Comparison of ENCODE assay signal across 9 cellular contexts in genomic region chr20:38034108-38034649, GRCh38. TPM values are rescaled to one million over a fixed set of nuclear protein-coding genes. Genes with fewer than 3 reads are reported as not detected.
DNase-seq lines count a peak whose midpoint lies in the region; ATAC-seq, FAIRE-seq and TF ChIP-seq lines count a peak whose summit lies in the region.
"Had no signal": no experiment of that assay in that cellular context is flagged by ENCODE, and none has a peak within 500 bp of the region (broad histone marks: within the 10 kb centered on the region; RNA-seq: fewer than 3 reads in every experiment).

No MANE protein-coding gene starts in this region.

- H3K9ac ChIP-seq in OCI-LY1 (ENCODE audit: low read length) (peak overlapping the region; percentile 91), H1 (replicated peaks in 1 of 4; ENCODE audit: extremely low read depth in 1 of 4, low read depth in 3 of 4, low read length in 3 of 4) (peak overlapping the region; percentile 92 to 99 (median 98))

- H3K9me2 ChIP-seq in OCI-LY1 (ENCODE audit: low read depth, low read length), result no peaks in the 10 kb centered on the region

- FAIRE-seq in H1 (lab: Jason Lieb, UNC), result no peak
- FAIRE-seq: colon had no signal

- 34% methylated on average over 14 of the region's 14 CpGs; no CpG with 5 or more reads in 1 of the 2 experiments for WGBS in H1 (ENCODE audit: extremely low coverage in 1 of 2, insufficient coverage in 1 of 2, insufficient read length in 1 of 2, insufficient replicate concordance in 2 of 2, low coverage in 1 of 2, low lambda C conversion rate in 2 of 2, missing lambda C conversion rate in 1 of 2), 2 experiments

- H3K56ac ChIP-seq in H1 (replicated peaks; ENCODE audit: insufficient read length, low read depth, low read length), result peak overlapping the region; percentile 77

- TF ChIP-seq POLR2A in H1 (IDR thresholded peaks at IDR 0.05; ENCODE audit: control extremely low read depth in 1 of 2, low read depth in 2 of 2, low read length in 2 of 2), result no peak

- H3K4me3 Mint-ChIP-seq in T-helper 1 cell treated with Interleukin-12 subunit alpha and Interleukin-12 subunit beta and Interleukin-4 antibody, amounts not matched to agents 30 μg/mL and 1 μg/mL, for 36 hours, result peak overlapping the region; percentile 97
- peak overlapping the region; percentile 92 for H3K4me3 Mint-ChIP-seq in nephron progenitor cell

- CTCF ChIA-PET in H1 (lab: Charles Lee; ENCODE audit: partially characterized antibody), result interaction anchor here (0.9 to 1.6 kb wide), 4 partner anchors 10 to 470 kb away, joined by 3 to 8 read pairs (median 3); no protein-coding TSS in a partner anchor

- H3K27me3 ChIP-seq in OCI-LY1 (ENCODE audit: insufficient read depth, low read length) (no peaks in the 10 kb centered on the region), H1 (replicated peaks in 1 of 4; ENCODE audit: control insufficient read depth in 3 of 4, extremely low read depth in 1 of 4, insufficient read depth in 3 of 4, low read length in 3 of 4) (no peaks in the 10 kb centered on the region)

- peaks cover 13% of the 10 kb centered on the region for H3K23me2 ChIP-seq in H1 (ENCODE audit: low read depth, low read length)

- peak overlapping the region; percentile 79 for H4K5ac ChIP-seq in H1 (ENCODE audit: insufficient read length, low read depth, low read length)

- H3F3A ChIP-seq in OCI-LY1 (ENCODE audit: insufficient read depth, low read length), result no peaks in the 10 kb centered on the region

- peaks cover 89% of the 10 kb centered on the region for H3K79me2 ChIP-seq in OCI-LY1 (ENCODE audit: insufficient read depth, low read length)
- peaks cover 16 to 90% of the 10 kb centered on the region in 2 experiments for H3K79me2 ChIP-seq in H1 (ENCODE audit: control insufficient read depth in 1 of 2, insufficient read depth in 2 of 2, low read length in 2 of 2)

- H2BK120ac ChIP-seq in H1 (replicated peaks; ENCODE audit: low read depth, low read length), result no peak overlapping the region

- H4K8ac ChIP-seq in H1 (ENCODE audit: extremely low read depth, insufficient read depth, low read length), result peak overlapping the region; percentile 100; the same call in 1 of the 2 replicates

- no peak overlapping the region for H3K4ac ChIP-seq in H1 (replicated peaks; ENCODE audit: insufficient read length, low read depth, low read length)

- H3K4me1 ChIP-seq in OCI-LY1 (ENCODE audit: insufficient read depth, low read length, severe bottlenecking) (peaks cover 64% of the 10 kb centered on the region), H1 (replicated peaks in 1 of 4; ENCODE audit: control insufficient read depth in 3 of 4, insufficient read depth in 4 of 4, low read length in 3 of 4) (peaks cover 0 to 10% (median 3%) of the 10 kb centered on the region in 4 experiments; a peak in 4 of 7 replicates)

- no peak for ATAC-seq in GM19463 (IDR thresholded peaks at IDR 0.05; ENCODE audit: unreplicated experiment)

- no peak overlapping the region for H2BK12ac ChIP-seq in H1 (ENCODE audit: low read depth, low read length)

- 0 out of 2 replicates have a peak overlapping the region, but pooled peaks have one; percentile 32 for H2AK5ac ChIP-seq in H1 (ENCODE audit: low read depth, low read length)

- no peaks in the 10 kb centered on the region for H3K27me3 Mint-ChIP-seq in T-helper 1 cell treated with Interleukin-12 subunit alpha and Interleukin-12 subunit beta and Interleukin-4 antibody, amounts not matched to agents 30 μg/mL and 1 μg/mL, for 36 hours (ENCODE audit: low read depth)
- no peaks in the 10 kb centered on the region for H3K27me3 Mint-ChIP-seq in nephron progenitor cell (ENCODE audit: low read depth, poor library complexity)

- no peak overlapping the region for H3K14ac ChIP-seq in H1 (ENCODE audit: insufficient read length)

- H3K27ac ChIP-seq in OCI-LY1 (ENCODE audit: low read depth, low read length, poor library complexity, severe bottlenecking) (peak overlapping the region; percentile 83), H1 (ENCODE audit: low read depth, low read length) (peak overlapping the region; percentile 99)

- H3K18ac ChIP-seq in H1 (ENCODE audit: extremely low read depth, low read length), result peak overlapping the region; percentile 89

- no peak overlapping the region for H2BK20ac ChIP-seq in H1 (ENCODE audit: low read length)

- peak overlapping the region; percentile 94 for H2BK5ac ChIP-seq in H1 (ENCODE audit: low read depth, low read length)

- no peak overlapping the region for H2AFZ ChIP-seq in OCI-LY1 (ENCODE audit: low read length)
- H2AFZ ChIP-seq in H1 (ENCODE audit: low read length), result no peak overlapping the region

- no peaks in the 10 kb centered on the region for H3K9me3 Mint-ChIP-seq in T-helper 1 cell treated with Interleukin-12 subunit alpha and Interleukin-12 subunit beta and Interleukin-4 antibody, amounts not matched to agents 30 μg/mL and 1 μg/mL, for 36 hours
- peaks cover 21% of the 10 kb centered on the region for H3K9me3 Mint-ChIP-seq in nephron progenitor cell

- H4K20me1 ChIP-seq in OCI-LY1 (ENCODE audit: insufficient read depth, low read length), result no peaks in the 10 kb centered on the region
- H4K20me1 ChIP-seq in H1 (replicated peaks in 1 of 2; ENCODE audit: control insufficient read depth in 1 of 2, insufficient read depth in 2 of 2, low read length in 2 of 2), result no peaks in the 10 kb centered on the region

- DNase-seq in T-helper 1 cell (no peak), H1 (ENCODE audit: low read depth in 1 of 2, low spot score in 2 of 2) (no peak), nephron progenitor cell (no peak), GDM1 (lab: John Stamatoyannopoulos, UW) (no peak)
- no peak for DNase-seq in central memory CD4-positive, alpha-beta T cell

- POLR2A ChIA-PET in H1 (lab: Charles Lee; ENCODE audit: partially characterized antibody), result interaction anchor here (0.9 to 2.6 kb wide), 10 partner anchors 7 to 187 kb away, joined by 3 to 20 read pairs (median 6); no protein-coding TSS in a partner anchor

- peaks cover 18% of the 10 kb centered on the region for H3K36me3 Mint-ChIP-seq in T-helper 1 cell treated with Interleukin-12 subunit alpha and Interleukin-12 subunit beta and Interleukin-4 antibody, amounts not matched to agents 30 μg/mL and 1 μg/mL, for 36 hours (ENCODE audit: low read depth)
- peaks cover 64% of the 10 kb centered on the region for H3K36me3 Mint-ChIP-seq in nephron progenitor cell (ENCODE audit: low read depth)

- peaks cover 46% of the 10 kb centered on the region for H3K4me1 Mint-ChIP-seq in T-helper 1 cell treated with Interleukin-12 subunit alpha and Interleukin-12 subunit beta and Interleukin-4 antibody, amounts not matched to agents 30 μg/mL and 1 μg/mL, for 36 hours (ENCODE audit: low read depth)
- H3K4me1 Mint-ChIP-seq in nephron progenitor cell, result peaks cover 34% of the 10 kb centered on the region

- H3K4me2 ChIP-seq in OCI-LY1 (ENCODE audit: low read length) (peak overlapping the region; percentile 95), H1 (ENCODE audit: insufficient read depth in 1 of 2, low read depth in 2 of 2, low read length in 2 of 2) (peak overlapping the region; percentile 77 to 89)

- peaks cover 13% of the 10 kb centered on the region for H3K79me1 ChIP-seq in H1 (ENCODE audit: low read depth, low read length)

- TF ChIP-seq EP300 in H1 (IDR thresholded peaks at IDR 0.05; ENCODE audit: borderline replicate concordance in 1 of 2, low read depth in 2 of 2, low read length in 2 of 2), result no peak

- TF ChIP-seq CTCF in OCI-LY1 (IDR thresholded peaks at IDR 0.05; ENCODE audit: low read length) (no peak), H1 (IDR thresholded peaks at IDR 0.05; ENCODE audit: control extremely low read depth in 1 of 3, insufficient read depth in 1 of 3, low read depth in 1 of 3, low read length in 3 of 3) (no peak), nephron progenitor cell (IDR thresholded peaks at IDR 0.05) (no peak)

- H3K36me3 ChIP-seq in OCI-LY1 (ENCODE audit: insufficient read depth, low read length), result peaks cover 47% of the 10 kb centered on the region
- peaks cover 2 to 10% (median 7%) of the 10 kb centered on the region in 4 experiments; a peak in 5 of 8 replicates for H3K36me3 ChIP-seq in H1 (ENCODE audit: control insufficient read depth in 2 of 4, insufficient read depth in 4 of 4, low read length in 3 of 4)

- no peak for TF ChIP-seq RAD21 in H1 (IDR thresholded peaks at IDR 0.05 in 1 of 2, conservative IDR thresholded peaks at IDR 0.05 in 1 of 2; ENCODE audit: low read depth in 2 of 2, low read length in 2 of 2)

- H3K4me3 ChIP-seq in OCI-LY1 (ENCODE audit: low read depth, low read length, poor library complexity, severe bottlenecking) (peak overlapping the region; percentile 94), H1 (ENCODE audit: extremely low read depth in 1 of 4, insufficient read depth in 2 of 4, low read depth in 3 of 4, low read length in 4 of 4) (peak overlapping the region; percentile 93 to 99 (median 97))

- H3K9me3 ChIP-seq in OCI-LY1 (ENCODE audit: low read length) (peaks cover 5% of the 10 kb centered on the region), H1 (ENCODE audit: insufficient read depth in 2 of 2, low read depth in 1 of 2, low read length in 1 of 2) (no peaks in the 10 kb centered on the region)

- H4K91ac ChIP-seq in H1 (replicated peaks; ENCODE audit: insufficient read length, low read length), result peak overlapping the region; percentile 71

- H2BK15ac ChIP-seq in H1 (ENCODE audit: low read length), result no peak overlapping the region

- H3K23ac ChIP-seq in H1 (ENCODE audit: insufficient read length), result no peak overlapping the region

- H3K27ac Mint-ChIP-seq in T-helper 1 cell treated with Interleukin-12 subunit alpha and Interleukin-12 subunit beta and Interleukin-4 antibody, amounts not matched to agents 30 μg/mL and 1 μg/mL, for 36 hours, result peak overlapping the region; percentile 98
- H3K27ac Mint-ChIP-seq in nephron progenitor cell, result peak overlapping the region; percentile 99

RNA-seq across cellular contexts. Expression of gene RPRD1B, which starts 0.6 kb away (rescaled TPM):
- 17.7 and 20.9 TPM in 2 replicates for total RNA-seq in H1 (2021; fragmentation: NEBNext Ultra II Directional; extraction: Animal tissue kit (Norgen Biotek cat#: 25700))
- 10.1 and 10.3 TPM in 2 replicates for polyA plus RNA-seq in H1 (2011; rRNA removed)
- 11.6 TPM for polyA plus RNA-seq in H1 (2011; cell fraction: cytosol; rRNA removed)
- 12.1 TPM for polyA plus RNA-seq in H1 (2011; cell fraction: nucleus; rRNA removed)
- polyA plus RNA-seq in H1 (2012, experiment 1 of 2), result 9.4 to 14.2 TPM (median 12.0 TPM) in 4 replicates
- polyA plus RNA-seq in H1 (2012, experiment 2 of 2), result 6.2 TPM
- polyA plus RNA-seq in H1 (2013, experiment 1 of 2), result 15.7 TPM
- polyA plus RNA-seq in H1 (2013, experiment 2 of 2), result 16.5 TPM
- polyA minus RNA-seq in H1 (2011; rRNA and poly(A)+ RNA removed), result 14.9 and 17.4 TPM in 2 replicates
- 21.7 TPM for polyA minus RNA-seq in H1 (2011; cell fraction: cytosol; rRNA and poly(A)+ RNA removed)
- 33.8 TPM for polyA minus RNA-seq in H1 (2011; cell fraction: nucleus; rRNA and poly(A)+ RNA removed)

RNA-seq across cellular contexts. Expression of gene TTI1, which starts 0.9 kb away (rescaled TPM):
- 47.0 TPM in 2 replicates for total RNA-seq in H1 (2021; fragmentation: NEBNext Ultra II Directional; extraction: Animal tissue kit (Norgen Biotek cat#: 25700))
- 34.1 and 38.7 TPM in 2 replicates for polyA plus RNA-seq in H1 (2011; rRNA removed)
- 36.0 TPM for polyA plus RNA-seq in H1 (2011; cell fraction: cytosol; rRNA removed)
- 46.9 TPM for polyA plus RNA-seq in H1 (2011; cell fraction: nucleus; rRNA removed)
- polyA plus RNA-seq in H1 (2012, experiment 1 of 2), result 38.2 to 42.6 TPM (median 41.6 TPM) in 4 replicates
- polyA plus RNA-seq in H1 (2012, experiment 2 of 2), result 9.6 TPM
- polyA plus RNA-seq in H1 (2013, experiment 1 of 2), result 27.7 TPM
- polyA plus RNA-seq in H1 (2013, experiment 2 of 2), result 26.1 TPM
- polyA minus RNA-seq in H1 (2011; rRNA and poly(A)+ RNA removed), result 107 and 112 TPM in 2 replicates
- polyA minus RNA-seq in H1 (2011; cell fraction: cytosol; rRNA and poly(A)+ RNA removed), result 39.5 TPM
- polyA minus RNA-seq in H1 (2011; cell fraction: nucleus; rRNA and poly(A)+ RNA removed), result 62.0 TPM
